ENCODE assay signal across 13 cellular contexts in the genomic region with DNA sequence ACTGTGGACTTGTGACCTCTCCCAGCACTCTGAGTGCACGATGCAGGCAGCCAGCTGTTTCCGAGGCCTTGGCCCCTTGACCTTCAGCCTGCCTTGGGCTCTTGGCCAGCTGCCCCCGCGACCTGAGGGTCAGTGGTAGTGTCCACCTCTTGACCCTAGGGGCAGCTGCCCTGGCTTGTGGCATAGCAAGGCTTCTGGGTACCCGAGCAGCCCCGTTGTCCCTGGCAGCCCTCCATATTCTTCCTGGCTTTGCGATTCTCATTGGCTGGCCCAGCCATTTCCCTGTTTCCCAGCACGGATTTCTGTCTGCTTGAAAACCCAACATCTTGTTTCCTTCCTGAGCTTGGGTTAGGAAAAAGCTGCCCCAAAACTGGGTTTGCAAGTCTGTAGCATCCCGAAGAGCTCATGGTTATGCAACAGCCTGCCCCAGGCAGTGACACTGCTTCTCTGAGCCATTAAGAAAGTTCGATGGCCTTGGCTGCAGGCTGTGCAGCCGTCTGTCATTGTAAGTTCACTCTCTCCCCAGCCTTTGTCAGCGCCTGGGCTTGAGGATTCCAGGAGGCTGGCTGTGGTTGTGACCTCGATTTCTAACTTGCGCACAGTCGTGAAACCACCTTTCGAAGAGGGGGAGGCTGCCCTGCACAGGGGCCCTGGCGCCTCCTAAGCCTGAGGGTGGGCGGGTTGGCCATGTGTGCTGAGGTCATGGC. TPM values are rescaled to one million over a fixed set of nuclear protein-coding genes. Genes with fewer than 3 reads are reported as not detected.
A peak's percentile ranks its signal among the peaks of the same experiment; 100 is the strongest.
DNase-seq lines count a peak whose midpoint lies in the region; TF ChIP-seq lines count a peak whose summit lies in the region.
"Had no signal": no experiment of that assay in that cellular context is flagged by ENCODE, and none has a peak within 500 bp of the region (broad histone marks: within the 10 kb centered on the region; RNA-seq: fewer than 3 reads in every experiment).

No MANE protein-coding gene starts in this region.

- peak; percentile 17 for DNase-seq in SIG-M5 treated with dmso at 0.1 percent for 504 hours (lab: John Stamatoyannopoulos, UW; ENCODE audit: unreplicated experiment)
- no peak for DNase-seq in SIG-M5 (lab: John Stamatoyannopoulos, UW)
- DNase-seq in glutamatergic neuron = no peak
- peak; percentile 45 for DNase-seq in osteoblast (ENCODE audit: insufficient read length, low spot score, missing footprints)
- DNase-seq in uterus = peak; percentile 55 to 68
- no peak for DNase-seq in NOMO-1 treated with DMSO at 0.1 percent for 48 hours (lab: John Stamatoyannopoulos, UW; ENCODE audit: unreplicated experiment)
- no peak for DNase-seq in kidney glomerular epithelial cell (lab: John Stamatoyannopoulos, UW)
- no peak for DNase-seq in COR-L47 (lab: John Stamatoyannopoulos, UW)
- DNase-seq: activated T-cell treated with anti-CD3 and anti-CD28 coated beads, Interleukin-2, amount 50 U/mL, for 1 hour; NCI-H1105 had no signal

- no peak overlapping the region for H3K27ac ChIP-seq in osteoblast (ENCODE audit: low read depth, low read length)
- H3K27ac ChIP-seq in uterus = peak overlapping the region; percentile 88 to 94
- H3K27ac ChIP-seq: neutrophil had no signal

- H3K4me1 ChIP-seq in osteoblast (ENCODE audit: insufficient read depth, low read length) (peaks cover 45% of the 10 kb centered on the region), uterus (peaks cover 9 to 24% of the 10 kb centered on the region in 2 donors)

- H3K27ac Mint-ChIP-seq in glutamatergic neuron (ENCODE audit: unreplicated experiment) = peak overlapping the region; percentile 76
- H3K27ac Mint-ChIP-seq: T-helper 2 cell treated with Interferon-gamma antibody and Interleukin-4, amounts not matched to agents 5 μg/mL and 100 μg/mL, for 36 hours had no signal

- H3K4me3 Mint-ChIP-seq in glutamatergic neuron (ENCODE audit: unreplicated experiment) = peak overlapping the region; percentile 42
- H3K4me3 Mint-ChIP-seq: central memory CD8-positive, alpha-beta T cell; T-helper 2 cell treated with Interferon-gamma antibody and Interleukin-4, amounts not matched to agents 5 μg/mL and 100 μg/mL, for 36 hours had no signal

- H4K20me1 ChIP-seq in osteoblast (ENCODE audit: insufficient read depth, low read length) = peaks cover 2% of the 10 kb centered on the region

- H3K36me3 ChIP-seq in osteoblast (ENCODE audit: insufficient read depth, low read length) (peaks cover 11% of the 10 kb centered on the region), uterus (no peaks in the 10 kb centered on the region)
- H3K36me3 ChIP-seq: neutrophil had no signal

- H2AFZ ChIP-seq in osteoblast (ENCODE audit: low read length) = no peak overlapping the region

- no peak overlapping the region for H3K4me3 ChIP-seq in osteoblast (ENCODE audit: insufficient read depth, low read length)
- H3K4me3 ChIP-seq in uterus = no peak overlapping the region

- H3K4me1 Mint-ChIP-seq in glutamatergic neuron (ENCODE audit: low read depth, unreplicated experiment) = peaks cover 13% of the 10 kb centered on the region
- H3K4me1 Mint-ChIP-seq: central memory CD8-positive, alpha-beta T cell had no signal

- H3K36me3 Mint-ChIP-seq in glutamatergic neuron (ENCODE audit: unreplicated experiment) = no peaks in the 10 kb centered on the region

- peaks cover 6% of the 10 kb centered on the region for H3K27me3 Mint-ChIP-seq in glutamatergic neuron (ENCODE audit: unreplicated experiment)

- H3K79me2 ChIP-seq in osteoblast (ENCODE audit: insufficient read depth, low read length) = no peaks in the 10 kb centered on the region

- H3K4me2 ChIP-seq in osteoblast (ENCODE audit: insufficient read depth, low read length) = no peak overlapping the region

- TF ChIP-seq POLR2A in uterus (IDR thresholded peaks at IDR 0.05) = no peak

- intact Hi-C loops in uterus (cut with DNase I; ENCODE audit: low total_unique reads) = loop anchor here (5.0 kb wide), 2 partner anchors 109 to 284 kb away; no protein-coding TSS in a partner anchor

- H3K9me3 Mint-ChIP-seq in glutamatergic neuron (ENCODE audit: unreplicated experiment) = peaks cover 11% of the 10 kb centered on the region
- H3K9me3 Mint-ChIP-seq: central memory CD8-positive, alpha-beta T cell; T-helper 2 cell treated with Interferon-gamma antibody and Interleukin-4, amounts not matched to agents 5 μg/mL and 100 μg/mL, for 36 hours had no signal

- H3K27me3 ChIP-seq in osteoblast (ENCODE audit: insufficient read depth, low read length) = no peaks in the 10 kb centered on the region
- H3K27me3 ChIP-seq in uterus = no peaks in the 10 kb centered on the region

- TF ChIP-seq CTCF in glutamatergic neuron (IDR thresholded peaks at IDR 0.05; ENCODE audit: partially characterized antibody, unreplicated experiment) (no peak), osteoblast (IDR thresholded peaks at IDR 0.05; ENCODE audit: extremely low read depth, low read depth, low read length) (no peak), uterus (IDR thresholded peaks at IDR 0.05) (no peak)

- no peaks in the 10 kb centered on the region for H3K9me3 ChIP-seq in osteoblast (ENCODE audit: low read depth, low read length)
- H3K9me3 ChIP-seq in uterus = no peaks in the 10 kb centered on the region
- H3K9me3 ChIP-seq: neutrophil had no signal

RNA-seq across cellular contexts. Expression of gene FBLN1, which starts 48.8 kb away (rescaled TPM):
- total RNA-seq in glutamatergic neuron (ENCODE audit: unreplicated experiment) = 184 TPM
- 88.3 and 122 TPM in 2 replicates for total RNA-seq in osteoblast
- total RNA-seq in uterus = 100 to 1,000 TPM; 388 to 644 (median 479) TPM

Comparison
In these comparisons a context has a peak if more than half of its experiments do, and no peak if none do; other contexts are left out.
1. DNase-seq: peak in SIG-M5 treated with dmso at 0.1 percent for 504 hours (single experiment), osteoblast (single experiment) and uterus (2 of 2); none in SIG-M5 (single experiment), glutamatergic neuron (single experiment), NOMO-1 treated with DMSO at 0.1 percent for 48 hours (single experiment), kidney glomerular epithelial cell (single experiment) and COR-L47 (single experiment).